Comparison of ENCODE assay signal across 21 cellular contexts in the genomic region with DNA sequence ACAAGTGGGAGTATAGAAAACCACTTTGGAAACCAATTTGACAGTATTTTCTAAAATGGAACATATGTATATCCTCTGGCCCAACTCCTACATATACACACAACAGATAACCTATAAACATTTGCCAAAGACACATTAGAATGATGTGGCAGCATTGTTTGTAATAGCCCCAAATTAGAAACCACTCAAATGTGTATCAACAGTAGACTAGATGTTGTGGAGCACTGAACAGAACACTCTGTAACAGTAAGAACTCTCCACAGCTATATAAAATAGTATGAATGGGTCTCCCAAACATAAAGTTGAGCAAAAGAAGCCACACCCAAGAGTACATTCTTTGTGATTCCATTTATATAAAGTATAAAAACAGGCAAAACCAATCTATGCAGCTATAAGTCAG. TPM values are rescaled to one million over a fixed set of nuclear protein-coding genes. Genes with fewer than 3 reads are reported as not detected.
A peak's percentile ranks its signal among the peaks of the same experiment; 100 is the strongest.
DNase-seq lines count a peak whose midpoint lies in the region; ATAC-seq and TF ChIP-seq lines count a peak whose summit lies in the region.
"Had no signal": no experiment of that assay in that cellular context is flagged by ENCODE, and none has a peak within 500 bp of the region (broad histone marks: within the 10 kb centered on the region; RNA-seq: fewer than 3 reads in every experiment).

No MANE protein-coding gene starts in this region.

- peaks cover 90% of the 10 kb centered on the region for H3K79me2 ChIP-seq in mammary epithelial cell (ENCODE audit: insufficient read depth, low read length)

- no peak overlapping the region for H3K9ac ChIP-seq in mammary epithelial cell (ENCODE audit: insufficient read depth, low read length)
- H3K9ac ChIP-seq: neural progenitor cell had no signal

- TF ChIP-seq CTCF in MCF 10A (IDR thresholded peaks at IDR 0.05; ENCODE audit: unreplicated experiment) (no peak), mammary epithelial cell (conservative IDR thresholded peaks at IDR 0.05 in 1 of 2, IDR thresholded peaks at IDR 0.05 in 1 of 2; ENCODE audit: extremely low read depth in 1 of 2, insufficient read depth in 1 of 2, low read depth in 1 of 2, low read length in 2 of 2) (no peak), ovary (IDR thresholded peaks at IDR 0.05) (no peak)

- intact Hi-C loops in MCF 10A (cut with micrococcal nuclease) = no loop called here
- intact Hi-C loops in mammary epithelial cell (cut with micrococcal nuclease) = no loop called here
- intact Hi-C loops in left ventricle myocardium superior (cut with micrococcal nuclease) = loop anchor here (10.0 kb wide), 1 partner anchor 295 kb away; no protein-coding TSS in a partner anchor
- intact Hi-C loops in ovary (cut with DNase I) = no loop called here

- ATAC-seq in T-cell (replicated peaks in 1 of 4) = no peak
- peak; percentile 84 for ATAC-seq in left ventricle myocardium superior
- ATAC-seq: gastroesophageal sphincter had no signal

- no peak for TF ChIP-seq POLR2A in ovary (IDR thresholded peaks at IDR 0.05)

- no peaks in the 10 kb centered on the region for H3K9me3 ChIP-seq in mammary epithelial cell (replicated peaks; ENCODE audit: insufficient read depth, low read length)
- no peaks in the 10 kb centered on the region for H3K9me3 ChIP-seq in ovary
- H3K9me3 ChIP-seq: esophagus muscularis mucosa, gastroesophageal sphincter, SJCRH30, tibial nerve had no signal

- dilution Hi-C loops in mammary epithelial cell (cut with HindIII; ENCODE audit: low sequenced_read_pairs) = loop anchor here (5.0 to 10.0 kb wide), 2 partner anchors 52 to 295 kb away; no protein-coding TSS in a partner anchor

- H4K20me1 ChIP-seq in mammary epithelial cell (ENCODE audit: insufficient read depth, low read length) = no peaks in the 10 kb centered on the region

- peaks cover 68% of the 10 kb centered on the region for H3K36me3 Mint-ChIP-seq in MCF 10A (ENCODE audit: insufficient read depth, unreplicated experiment)
- H3K36me3 Mint-ChIP-seq in T-cell = peaks cover 51% of the 10 kb centered on the region

- no peak overlapping the region for H3K4me2 ChIP-seq in mammary epithelial cell (ENCODE audit: insufficient read depth, low read depth, low read length)
- H3K4me2 ChIP-seq: neural progenitor cell had no signal

- H3K4me1 ChIP-seq in mammary epithelial cell (ENCODE audit: insufficient read depth, low read length) (peaks cover 26% of the 10 kb centered on the region), ovary (ENCODE audit: insufficient read depth) (peaks cover 9% of the 10 kb centered on the region)

- H3K4me3 Mint-ChIP-seq in MCF 10A (ENCODE audit: unreplicated experiment) = no peak overlapping the region
- no peak overlapping the region for H3K4me3 Mint-ChIP-seq in T-cell
- H3K4me3 Mint-ChIP-seq: neural progenitor cell had no signal

- DNase-seq in MCF 10A (ENCODE audit: unreplicated experiment) = no peak
- no peak for DNase-seq in mammary epithelial cell
- no peak for DNase-seq in T-cell
- DNase-seq in left ventricle myocardium superior = no peak
- DNase-seq in cerebellar nuclear complex (lab: John Stamatoyannopoulos, UW) = no peak
- no peak for DNase-seq in NCI-H1417 (lab: John Stamatoyannopoulos, UW)
- no peak for DNase-seq in ovary
- DNase-seq: activated gamma-delta T cell treated with Interleukin-2 at 50 U/mL for 16 hours; effector CD8-positive, alpha-beta T cell; KG1; midbrain; NCI-H187 treated with DMSO at 0.1 percent for 48 hours; NCI-H748 treated with DMSO at 0.1 percent for 48 hours; SJCRH30; stimulated activated CD4-positive, alpha-beta T cell treated with anti-CD3 and anti-CD28 coated beads, Interleukin-1b, Interleukin-23, amount 100 ng/mL, for 48 hours; stimulated activated naive CD4-positive, alpha-beta T cell treated with Interleukin-2 at 50 U/mL for 16 hours had no signal

- no TSS peak for BruUV-seq in MCF 10A (replicated peaks; lab: Mats Ljungman, UMichigan)
- no TSS peak for BruUV-seq in mammary epithelial cell (replicated peaks; lab: Mats Ljungman, UMichigan)

- H3K4me3 ChIP-seq in mammary epithelial cell (replicated peaks in 1 of 3; ENCODE audit: insufficient read depth in 1 of 3, low read depth in 2 of 3, low read length in 3 of 3) (no peak overlapping the region), ovary (no peak overlapping the region)
- H3K4me3 ChIP-seq: esophagus muscularis mucosa, gastroesophageal sphincter, neural progenitor cell, SJCRH30, tibial nerve had no signal

- H3K36me3 ChIP-seq in mammary epithelial cell (ENCODE audit: insufficient read depth, low read length) (peaks cover 48% of the 10 kb centered on the region), ovary (no peaks in the 10 kb centered on the region)

- no peaks in the 10 kb centered on the region for H3K9me3 Mint-ChIP-seq in MCF 10A (ENCODE audit: unreplicated experiment)
- H3K9me3 Mint-ChIP-seq in T-cell = no peaks in the 10 kb centered on the region
- H3K9me3 Mint-ChIP-seq: neural progenitor cell had no signal

- in situ Hi-C loops in mammary epithelial cell (cut with MboI; ENCODE audit: low sequenced_read_pairs in 2 of 2) = loop anchor here (10.0 to 25.0 kb wide), 4 partner anchors 203 to 728 kb away; no protein-coding TSS in a partner anchor

- peaks cover 49% of the 10 kb centered on the region for H3K4me1 Mint-ChIP-seq in MCF 10A (ENCODE audit: insufficient read depth, unreplicated experiment)
- H3K4me1 Mint-ChIP-seq in T-cell = peaks cover 92 to 93% (median 92%) of the 10 kb centered on the region in 3 donors

- CTCF ChIA-PET in MCF 10A (lab: Yijun Ruan, JAX) (interaction anchor here (9.5 kb wide), 1 partner anchor 301 kb away, joined by 210 read pairs; no protein-coding TSS in a partner anchor), mammary epithelial cell (lab: Charles Lee; ENCODE audit: low non-redundant PET) (no interaction called here), T-cell (lab: Charles Lee) (interaction anchor here (0.5 to 2.1 kb wide), 7 partner anchors 8 to 204 kb away, joined by 3 to 6 read pairs (median 4); no protein-coding TSS in a partner anchor)

- H3K27ac Mint-ChIP-seq in MCF 10A (ENCODE audit: low read depth, unreplicated experiment) (peak overlapping the region; percentile 17), T-cell (peak overlapping the region; percentile 3 to 16)
- H3K27ac Mint-ChIP-seq: neural progenitor cell, progenitor cell of endocrine pancreas had no signal

- POLR2A ChIA-PET in MCF 10A (lab: Yijun Ruan, JAX) (no interaction called here), T-cell (lab: Charles Lee) (no interaction called here)

- TF ChIP-seq EP300 in ovary (IDR thresholded peaks at IDR 0.05) = no peak

- H3K27me3 ChIP-seq in mammary epithelial cell (ENCODE audit: insufficient read depth, low read length) (no peaks in the 10 kb centered on the region), ovary (no peaks in the 10 kb centered on the region)
- H3K27me3 ChIP-seq: esophagus muscularis mucosa, gastroesophageal sphincter, neural progenitor cell, SJCRH30, tibial nerve had no signal

- H3K27me3 Mint-ChIP-seq in MCF 10A (ENCODE audit: insufficient read depth, unreplicated experiment) (no peaks in the 10 kb centered on the region), T-cell (no peaks in the 10 kb centered on the region)
- H3K27me3 Mint-ChIP-seq: progenitor cell of endocrine pancreas had no signal

- no peak overlapping the region for H2AFZ ChIP-seq in mammary epithelial cell (ENCODE audit: low read depth, low read length)
- H2AFZ ChIP-seq: neural progenitor cell had no signal

- H3K27ac ChIP-seq in mammary epithelial cell (ENCODE audit: insufficient read depth, low read depth, low read length) (no peak overlapping the region), ovary (no peak overlapping the region)
- H3K27ac ChIP-seq: esophagus muscularis mucosa, gastroesophageal sphincter, neural progenitor cell, SJCRH30, tibial nerve had no signal

RNA-seq across cellular contexts. Expression of a gene that starts 6.1 kb away (rescaled TPM):
- total RNA-seq in MCF 10A (2022) = 34.0 and 34.1 TPM in 2 replicates
- total RNA-seq in mammary epithelial cell = 10 to 100 TPM; 32.2 to 32.3 TPM
- 21.1 TPM for polyA plus RNA-seq in mammary epithelial cell
- 39.6 TPM for polyA minus RNA-seq in mammary epithelial cell
- 10 to 100 TPM; 30.7 to 39.8 (median 38.9) TPM for total RNA-seq in T-cell
- 58.4 TPM for total RNA-seq in left ventricle myocardium superior
- total RNA-seq in ovary = 10 to 100 TPM; 18.0 to 25.0 (median 20.4) TPM
- 10 to 100 TPM; 24.5 to 27.2 TPM for polyA plus RNA-seq in ovary
